In genomic region chr1:155648207-155649147, GRCh38 we compare ENCODE assay signal across 8 cellular contexts. TPM values are rescaled to one million over a fixed set of nuclear protein-coding genes. Genes with fewer than 3 reads are reported as not detected.
DNase-seq lines count a peak whose midpoint lies in the region; ATAC-seq and TF ChIP-seq lines count a peak whose summit lies in the region.

No MANE protein-coding gene starts in this region.

- DNase-seq in A673 (ENCODE audit: low spot score), result peak; percentile 89
- DNase-seq in HEK293T (ENCODE audit: extremely low spot score), result no peak
- DNase-seq in SHP77 treated with DMSO at 0.1 percent for 48 hours (lab: John Stamatoyannopoulos, UW), result peak; percentile 32
- DNase-seq in neuronal stem cell (ENCODE audit: low spot score), result peak; percentile 42
- DNase-seq in activated CD4-positive, alpha-beta T cell treated with anti-CD3 and anti-CD28 coated beads, Interleukin-2, amount 10 ng/mL, durations not matched to agents 24 days and 14 days, result no peak
- no peak for DNase-seq in T-cell

- no peak overlapping the region for H3K14ac ChIP-seq in neuronal stem cell (ENCODE audit: low read length)

- POLR2A ChIA-PET in A673 (lab: Charles Lee; ENCODE audit: low non-redundant PET), result no interaction called here
- POLR2A ChIA-PET in HEK293T (lab: Yijun Ruan, JAX), result no interaction called here
- POLR2A ChIA-PET in T-cell (lab: Charles Lee), result no interaction called here

- H4K91ac ChIP-seq in neuronal stem cell (ENCODE audit: low read depth, low read length, poor library complexity), result no peak overlapping the region

- intact Hi-C loops in A673 (cut with micrococcal nuclease; ENCODE audit: unreplicated experiment), result loop anchor here (10.0 kb wide), 1 partner anchor 54 kb away; no protein-coding TSS in a partner anchor
- intact Hi-C loops in activated CD4-positive, alpha-beta T cell treated with anti-CD3 and anti-CD28 coated beads, Interleukin-2, amount 10 ng/mL, durations not matched to agents 24 days and 14 days (cut with micrococcal nuclease), result no loop called here

- H3K4me1 ChIP-seq in A673 (ENCODE audit: insufficient read depth, low read length, poor library complexity, severe bottlenecking) (peaks cover 28% of the 10 kb centered on the region), neuronal stem cell (ENCODE audit: control insufficient read depth in 2 of 2, insufficient read depth in 1 of 2, low read depth in 1 of 2, low read length in 2 of 2) (peaks cover 0 to 2% of the 10 kb centered on the region in 2 donors)

- H3K23ac ChIP-seq in neuronal stem cell (ENCODE audit: low read depth, low read length, poor library complexity), result no peak overlapping the region

- H3K4ac ChIP-seq in neuronal stem cell (ENCODE audit: low read length), result no peak overlapping the region

- H3K36me3 Mint-ChIP-seq in activated CD4-positive, alpha-beta T cell treated with anti-CD3 and anti-CD28 coated beads, Interleukin-2, amount 10 ng/mL, durations not matched to agents 24 days and 14 days (ENCODE audit: low read depth), result no peaks in the 10 kb centered on the region
- no peaks in the 10 kb centered on the region for H3K36me3 Mint-ChIP-seq in T-cell

- H3K18ac ChIP-seq in neuronal stem cell (ENCODE audit: low read length), result no peak overlapping the region

- no CpG with 5 or more reads among the region's 11 CpGs for WGBS in neuronal stem cell (ENCODE audit: extremely low coverage in 2 of 2, insufficient read length in 2 of 2, insufficient replicate concordance in 1 of 2), 2 donors

- no peak overlapping the region for H3K4me2 ChIP-seq in neuronal stem cell (ENCODE audit: insufficient read depth, low read length, poor library complexity, severe bottlenecking)

- ATAC-seq in esophagus mucosa (peak; percentile 77), GM19463 (IDR thresholded peaks at IDR 0.05; ENCODE audit: unreplicated experiment) (no peak), T-cell (replicated peaks in 1 of 4) (no peak)

- no peak overlapping the region for H3K27ac Mint-ChIP-seq in activated CD4-positive, alpha-beta T cell treated with anti-CD3 and anti-CD28 coated beads, Interleukin-2, amount 10 ng/mL, durations not matched to agents 24 days and 14 days
- H3K27ac Mint-ChIP-seq in T-cell, result no peak overlapping the region

- no peaks in the 10 kb centered on the region for H3K27me3 ChIP-seq in A673 (replicated peaks; ENCODE audit: insufficient read depth, low read depth, low read length, poor library complexity)
- no peaks in the 10 kb centered on the region for H3K27me3 ChIP-seq in neuronal stem cell (ENCODE audit: control insufficient read depth in 3 of 3, insufficient read depth in 3 of 3, low read depth in 1 of 3, low read length in 3 of 3)

- H3K9ac ChIP-seq in neuronal stem cell (ENCODE audit: low read depth, low read length, poor library complexity), result no peak overlapping the region

- H3K9me3 Mint-ChIP-seq in activated CD4-positive, alpha-beta T cell treated with anti-CD3 and anti-CD28 coated beads, Interleukin-2, amount 10 ng/mL, durations not matched to agents 24 days and 14 days, result no peaks in the 10 kb centered on the region
- no peaks in the 10 kb centered on the region for H3K9me3 Mint-ChIP-seq in T-cell

- H2BK120ac ChIP-seq in neuronal stem cell (ENCODE audit: low read depth, low read length), result no peak overlapping the region

- H3K9me3 ChIP-seq in A673 (ENCODE audit: low read depth, low read length, poor library complexity, severe bottlenecking), result peaks cover 10% of the 10 kb centered on the region
- peaks cover 5 to 19% of the 10 kb centered on the region in 2 donors for H3K9me3 ChIP-seq in neuronal stem cell (replicated peaks in 1 of 2; ENCODE audit: control insufficient read depth in 2 of 2, insufficient read depth in 1 of 2, low read depth in 1 of 2, low read length in 2 of 2)

- no peak overlapping the region for H2AK5ac ChIP-seq in neuronal stem cell (ENCODE audit: low read depth, low read length)

- peak overlapping the region; percentile 91 for H2AFZ ChIP-seq in neuronal stem cell (ENCODE audit: low read length)

- H2BK5ac ChIP-seq in neuronal stem cell (ENCODE audit: low read length), result no peak overlapping the region

- no peak overlapping the region for H3K4me3 Mint-ChIP-seq in activated CD4-positive, alpha-beta T cell treated with anti-CD3 and anti-CD28 coated beads, Interleukin-2, amount 10 ng/mL, durations not matched to agents 24 days and 14 days
- H3K4me3 Mint-ChIP-seq in T-cell, result no peak overlapping the region

- H3K27ac ChIP-seq in A673 (ENCODE audit: low read depth, low read length, poor library complexity, severe bottlenecking), result peak overlapping the region; percentile 52
- peak overlapping the region; percentile 16 for H3K27ac ChIP-seq in neuronal stem cell (replicated peaks; ENCODE audit: low read length)

- H3K4me1 Mint-ChIP-seq in activated CD4-positive, alpha-beta T cell treated with anti-CD3 and anti-CD28 coated beads, Interleukin-2, amount 10 ng/mL, durations not matched to agents 24 days and 14 days, result peaks cover 2% of the 10 kb centered on the region
- H3K4me1 Mint-ChIP-seq in T-cell, result no peaks in the 10 kb centered on the region

- TF ChIP-seq CTCF in A673 (conservative IDR thresholded peaks at IDR 0.05; ENCODE audit: low read depth, low read length), result peak; percentile 66

- CTCF ChIA-PET in A673 (lab: Charles Lee) (interaction anchor here (0.5 to 1.0 kb wide), 4 partner anchors 393 to 560 kb away, joined by 3 to 7 read pairs (median 6); partner anchors contain the start of gene ENTREP3), HEK293T (lab: Yijun Ruan, JAX) (interaction anchor here (0.6 kb wide), 2 partner anchors 563 to 902 kb away, joined by 3 read pairs; no protein-coding TSS in a partner anchor), T-cell (lab: Charles Lee) (interaction anchor here (0.7 kb wide), 2 partner anchors 124 to 586 kb away, joined by 3 read pairs; no protein-coding TSS in a partner anchor)

- no peaks in the 10 kb centered on the region for H3K79me1 ChIP-seq in neuronal stem cell (ENCODE audit: low read depth, low read length)

- H4K8ac ChIP-seq in neuronal stem cell (ENCODE audit: low read depth, low read length), result no peak overlapping the region

- BruUV-seq in A673 (replicated peaks; lab: Mats Ljungman, UMichigan), result TSS peak; percentile 62

- H3K36me3 ChIP-seq in A673 (ENCODE audit: insufficient read depth, low read length, poor library complexity, severe bottlenecking) (no peaks in the 10 kb centered on the region), neuronal stem cell (replicated peaks in 1 of 2; ENCODE audit: control insufficient read depth in 2 of 2, insufficient read depth in 2 of 2, low read length in 2 of 2) (no peaks in the 10 kb centered on the region)

- H2BK12ac ChIP-seq in neuronal stem cell (ENCODE audit: low read length), result no peak overlapping the region

- peaks cover 3% of the 10 kb centered on the region for H3K27me3 Mint-ChIP-seq in activated CD4-positive, alpha-beta T cell treated with anti-CD3 and anti-CD28 coated beads, Interleukin-2, amount 10 ng/mL, durations not matched to agents 24 days and 14 days
- H3K27me3 Mint-ChIP-seq in T-cell, result peaks cover 0 to 6% of the 10 kb centered on the region in 2 donors

- no peak overlapping the region for H3K4me3 ChIP-seq in A673 (ENCODE audit: low read depth, low read length, poor library complexity, severe bottlenecking)
- H3K4me3 ChIP-seq in neuronal stem cell (ENCODE audit: low read length in 2 of 2), result peak overlapping the region in 1 of 2 donors; percentile 30

- no peak overlapping the region for H2BK15ac ChIP-seq in neuronal stem cell (ENCODE audit: low read length)

TF ChIP-seq in HEK293T, 16 proteins besides CTCF, POLR2A, EP300 and RAD21:
- no peak for TF ChIP-seq TARDBP (IDR thresholded peaks at IDR 0.05)
- TF ChIP-seq ZNF384 (IDR thresholded peaks at IDR 0.05), result peak; percentile 69

RNA-seq across cellular contexts. Expression of gene MSTO1, which starts 38.5 kb away (rescaled TPM):
- total RNA-seq in A673 (2021), result 80.5 and 83.3 TPM in 2 replicates
- total RNA-seq in esophagus mucosa, result 16.7 TPM
- polyA plus RNA-seq in neuronal stem cell (2013, experiment 1 of 2), result 25.1 TPM
- 24.8 TPM for polyA plus RNA-seq in neuronal stem cell (2013, experiment 2 of 2)
- total RNA-seq in activated CD4-positive, alpha-beta T cell treated with anti-CD3 and anti-CD28 coated beads, Interleukin-2, amount 10 ng/mL, durations not matched to agents 24 days and 14 days, result 103 and 104 TPM in 2 replicates
- 10 to 100 TPM; 47.6 to 96.2 (median 92.9) TPM for total RNA-seq in T-cell

RNA-seq across cellular contexts. Expression of gene YY1AP1, which starts 40.1 kb away (rescaled TPM):
- total RNA-seq in A673 (2021) (58.6 and 59.3 TPM in 2 replicates), esophagus mucosa (40.3 TPM), T-cell (10 to 100 TPM; 75.8 to 88.3 (median 85.0) TPM)
- 40.9 TPM for polyA plus RNA-seq in neuronal stem cell (2013, experiment 1 of 2)
- 39.9 TPM for polyA plus RNA-seq in neuronal stem cell (2013, experiment 2 of 2)
- 64.3 and 65.1 TPM in 2 replicates for total RNA-seq in activated CD4-positive, alpha-beta T cell treated with anti-CD3 and anti-CD28 coated beads, Interleukin-2, amount 10 ng/mL, durations not matched to agents 24 days and 14 days

RNA-seq across cellular contexts. Expression of gene DAP3, which starts 40.4 kb away (rescaled TPM):
- total RNA-seq in A673 (2021) (183 and 205 TPM in 2 replicates), esophagus mucosa (69.7 TPM), T-cell (100 to 1,000 TPM; 112 to 140 (median 133) TPM)
- 119 TPM for polyA plus RNA-seq in neuronal stem cell (2013, experiment 1 of 2)
- polyA plus RNA-seq in neuronal stem cell (2013, experiment 2 of 2), result 120 TPM
- total RNA-seq in activated CD4-positive, alpha-beta T cell treated with anti-CD3 and anti-CD28 coated beads, Interleukin-2, amount 10 ng/mL, durations not matched to agents 24 days and 14 days, result 193 and 201 TPM in 2 replicates

Comparison
In these comparisons a context has a peak if more than half of its experiments do, and no peak if none do; other contexts are left out.
1. DNase-seq: peak in A673 (single experiment), SHP77 treated with DMSO at 0.1 percent for 48 hours (single experiment) and neuronal stem cell (single experiment); none in HEK293T (single experiment), activated CD4-positive, alpha-beta T cell treated with anti-CD3 and anti-CD28 coated beads, Interleukin-2, amount 10 ng/mL, durations not matched to agents 24 days and 14 days (single experiment) and T-cell (0 of 34).